In the genomic region with DNA sequence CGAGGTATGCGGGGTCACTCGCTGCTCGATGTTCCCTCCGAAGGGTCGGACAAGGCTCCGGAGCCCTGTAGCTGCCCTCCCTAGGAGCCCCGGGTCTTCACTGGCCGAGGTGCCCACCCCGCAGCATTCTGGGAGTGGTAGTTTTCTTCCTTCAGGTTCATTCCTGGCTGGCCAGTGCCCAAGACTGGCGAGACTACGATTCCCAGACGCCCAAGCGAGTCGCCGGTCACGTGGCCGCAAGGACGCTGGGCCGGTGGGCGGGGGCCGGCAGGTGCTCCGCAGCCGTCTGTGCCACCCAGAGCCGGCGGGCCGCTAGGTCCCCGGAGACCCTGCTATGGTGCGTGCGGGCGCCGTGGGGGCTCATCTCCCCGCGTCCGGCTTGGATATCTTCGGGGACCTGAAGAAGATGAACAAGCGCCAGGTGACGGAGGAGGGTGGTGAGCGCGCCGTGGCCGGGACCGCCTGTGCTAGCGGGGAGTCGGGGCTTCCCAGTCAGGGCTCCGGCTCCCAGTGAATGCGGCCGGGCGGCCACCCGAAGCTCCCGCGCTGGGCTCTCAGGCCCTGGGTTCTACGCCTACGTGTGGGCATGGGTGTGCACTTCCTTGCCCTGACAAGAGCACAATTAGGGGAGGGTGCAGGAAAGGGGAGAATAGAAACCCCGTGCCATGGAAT, we compare ENCODE assay signal across 8 cellular contexts. TPM values are rescaled to one million over a fixed set of nuclear protein-coding genes. Genes with fewer than 3 reads are reported as not detected.
A peak's percentile ranks its signal among the peaks of the same experiment; 100 is the strongest.
DNase-seq lines count a peak whose midpoint lies in the region; TF ChIP-seq lines count a peak whose summit lies in the region.

SEC11C (plus strand) TSS at position 270 of the 672 bp plus-strand sequence; CDS start at position 335, 65 bp downstream.

- H3K56ac ChIP-seq in H9 (ENCODE audit: insufficient read length, low read depth, low read length), result no peak within 1 kb of the TSS

- H3K4me2 ChIP-seq in H9 (ENCODE audit: insufficient read depth, insufficient read length, low read length), result peak within 1 kb of the TSS; percentile 86
- peak within 1 kb of the TSS; percentile 83 for H3K4me2 ChIP-seq in neural cell (ENCODE audit: low read length)

- H3K4me3 ChIP-seq in MG63 (peak within 1 kb of the TSS; percentile 98), fibroblast of villous mesenchyme (ENCODE audit: low read depth, low read length) (peak within 1 kb of the TSS; percentile 90), neural cell (ENCODE audit: low read length) (peak within 1 kb of the TSS; percentile 93), stomach (peak within 1 kb of the TSS; percentile 82 to 97 (median 90))

- no peak within 1 kb of the TSS for H2BK120ac ChIP-seq in H9 (ENCODE audit: low read depth, low read length, poor library complexity, severe bottlenecking)

- H3K27me3 ChIP-seq in H9 (ENCODE audit: insufficient read depth, low read length) (no peaks in the 10 kb centered on the region), MG63 (peaks cover 13% of the 10 kb centered on the region), neural cell (ENCODE audit: insufficient read depth, low read depth, low read length) (no peaks in the 10 kb centered on the region), stomach (peaks cover 0 to 8% (median 0%) of the 10 kb centered on the region in 3 donors)

- peak within 1 kb of the TSS; percentile 96; the same call in 1 of the 2 replicates for H3K14ac ChIP-seq in H9 (ENCODE audit: insufficient read depth, low read length)

- no peaks in the 10 kb centered on the region for H3K79me1 ChIP-seq in H9 (ENCODE audit: insufficient read depth, low read depth, low read length, poor library complexity, severe bottlenecking)

- H3K79me2 ChIP-seq in H9 (ENCODE audit: insufficient read depth, low read length) (peaks cover 4% of the 10 kb centered on the region; the same call in 1 of the 2 replicates), neural cell (replicated peaks; ENCODE audit: insufficient read depth, low read length) (peaks cover 14% of the 10 kb centered on the region)

- no peaks in the 10 kb centered on the region for H3K9me2 ChIP-seq in neural cell (ENCODE audit: insufficient read depth, low read length)

- H4K20me1 ChIP-seq in H9 (ENCODE audit: control insufficient read depth, insufficient read depth, insufficient read length), result no peaks in the 10 kb centered on the region
- no peaks in the 10 kb centered on the region for H4K20me1 ChIP-seq in neural cell (ENCODE audit: insufficient read depth)

- peak within 1 kb of the TSS; percentile 94 to 97 for H3K4me3 Mint-ChIP-seq in H9

- no peak within 1 kb of the TSS for H2BK5ac ChIP-seq in H9 (ENCODE audit: insufficient read length, low read length)

- no peak within 1 kb of the TSS for H2AK5ac ChIP-seq in H9 (ENCODE audit: insufficient read length, low read length)

- no peak within 1 kb of the TSS for H2BK12ac ChIP-seq in H9 (ENCODE audit: insufficient read length, low read depth, low read length)

- H3K36me3 Mint-ChIP-seq in H9 (ENCODE audit: insufficient read depth in 1 of 3, low read depth in 3 of 3), result no peaks in the 10 kb centered on the region

- H3K4me1 ChIP-seq in H9 (ENCODE audit: insufficient read depth, low read length) (no peaks in the 10 kb centered on the region), stomach (peaks cover 6 to 35% (median 23%) of the 10 kb centered on the region in 4 donors)

- peaks cover 14 to 18% of the 10 kb centered on the region in 2 experiments for H3K4me1 Mint-ChIP-seq in H9

- no peak within 1 kb of the TSS for H3K4ac ChIP-seq in H9 (ENCODE audit: low read depth, low read length)

- H3K9me3 ChIP-seq in H9 (ENCODE audit: control insufficient read depth, low read depth, low read length), result no peaks in the 10 kb centered on the region
- no peaks in the 10 kb centered on the region for H3K9me3 ChIP-seq in MG63
- no peaks in the 10 kb centered on the region for H3K9me3 ChIP-seq in neural cell (ENCODE audit: low read length)
- H3K9me3 ChIP-seq in stomach, result no peaks in the 10 kb centered on the region

- no peak within 1 kb of the TSS for H4K5ac ChIP-seq in H9 (ENCODE audit: insufficient read length, low read depth, low read length)

- H2AFZ ChIP-seq in H9 (ENCODE audit: low read length) (peak within 1 kb of the TSS; percentile 79), neural cell (ENCODE audit: low read depth, low read length) (peak within 1 kb of the TSS; percentile 61)

- no peak within 1 kb of the TSS for H3K23ac ChIP-seq in H9 (ENCODE audit: insufficient read length, low read depth, low read length)

- H3K27me3 Mint-ChIP-seq in H9 (ENCODE audit: low read depth), result peaks cover 12% of the 10 kb centered on the region

- TF ChIP-seq CTCF in H9 (conservative IDR thresholded peaks at IDR 0.05) (no peak), fibroblast of villous mesenchyme (IDR thresholded peaks at IDR 0.05; ENCODE audit: insufficient read depth, low read depth, low read length) (no peak), neural cell (IDR thresholded peaks at IDR 0.05; ENCODE audit: poor library complexity, severe bottlenecking) (peak; percentile 15), stomach (IDR thresholded peaks at IDR 0.05) (no peak)

- H4K91ac ChIP-seq in H9 (ENCODE audit: insufficient read length, low read depth, low read length), result no peak within 1 kb of the TSS

- H3K27ac ChIP-seq in H9 (ENCODE audit: insufficient read length, low read depth, low read length) (no peak within 1 kb of the TSS), neural cell (ENCODE audit: low read length) (peak within 1 kb of the TSS; percentile 92), stomach (peak within 1 kb of the TSS; percentile 86 to 93 (median 89))

- H3K36me3 ChIP-seq in MG63, result no peaks in the 10 kb centered on the region
- no peaks in the 10 kb centered on the region for H3K36me3 ChIP-seq in neural cell (ENCODE audit: insufficient read depth, low read length)
- H3K36me3 ChIP-seq in stomach, result no peaks in the 10 kb centered on the region

- TF ChIP-seq RAD21 in neural cell (conservative IDR thresholded peaks at IDR 0.05), result no peak

- TF ChIP-seq POLR2A in stomach (IDR thresholded peaks at IDR 0.05), result no peak

- H3K27ac Mint-ChIP-seq in H9, result peak within 1 kb of the TSS; percentile 95 to 98 (median 98)

- intact Hi-C loops in stomach (cut with DNase I; ENCODE audit: low total_unique reads), result no loop called here

- H2BK15ac ChIP-seq in H9 (ENCODE audit: low read depth, low read length), result no peak within 1 kb of the TSS

- no peak within 1 kb of the TSS for H2BK20ac ChIP-seq in H9 (ENCODE audit: low read depth, low read length, poor library complexity, severe bottlenecking)

- H3K9ac ChIP-seq in H9 (ENCODE audit: extremely low read depth, insufficient read length, low read length), result peak within 1 kb of the TSS; percentile 92
- peak within 1 kb of the TSS; percentile 77 for H3K9ac ChIP-seq in neural cell (ENCODE audit: low read length)

- H3K23me2 ChIP-seq in H9 (ENCODE audit: insufficient read length, low read depth, low read length, poor library complexity, severe bottlenecking), result peaks cover 8% of the 10 kb centered on the region

- no peaks in the 10 kb centered on the region for H3K9me3 Mint-ChIP-seq in H9

- H3K18ac ChIP-seq in H9 (ENCODE audit: insufficient read length, low read depth, low read length), result peak within 1 kb of the TSS; percentile 97

- no peak for TF ChIP-seq EP300 in neural cell (conservative IDR thresholded peaks at IDR 0.05; ENCODE audit: poor library complexity, severe bottlenecking)
- no peak for TF ChIP-seq EP300 in stomach (IDR thresholded peaks at IDR 0.05)

- WGBS in H9 (ENCODE audit: extremely low coverage, insufficient read length, low lambda C conversion rate), result no CpG with 5 or more reads among the region's 55 CpGs
- WGBS in stomach, 5 donors, result 0 to 1% (median 0%) methylated on average over 14 to 55 of the region's 55 CpGs

- DNase-seq in ELF-1 (ENCODE audit: low read depth, low spot score), result peak; percentile 98
- DNase-seq in H9, result peak; percentile 98
- peak; percentile 95 for DNase-seq in MG63
- peak; percentile 90 for DNase-seq in SHP77 treated with DMSO at 0.1 percent for 48 hours (lab: John Stamatoyannopoulos, UW)
- DNase-seq in activated gamma-delta T cell (lab: John Stamatoyannopoulos, UW), result peak; percentile 87
- DNase-seq in fibroblast of villous mesenchyme (ENCODE audit: low read depth), result peak; percentile 93
- peak; percentile 98 for DNase-seq in stomach

- no peak within 1 kb of the TSS for H4K8ac ChIP-seq in H9 (replicated peaks; ENCODE audit: insufficient read length, low read depth, low read length)

- no peaks in the 10 kb centered on the region for H3F3A ChIP-seq in neural cell (ENCODE audit: insufficient read depth, low read length, poor library complexity, severe bottlenecking)

- no peak within 1 kb of the TSS for H3T11ph ChIP-seq in H9 (ENCODE audit: low read length)

TF ChIP-seq in neural cell, 6 proteins besides CTCF, POLR2A, EP300 and RAD21 (continues in another document):
- TF ChIP-seq MXI1 (conservative IDR thresholded peaks at IDR 0.05; ENCODE audit: poor library complexity, severe bottlenecking) (peak; percentile 84), TAF1 (IDR thresholded peaks at IDR 0.05; ENCODE audit: low read depth) (peak; percentile 45)

RNA-seq across cellular contexts. Expression of gene SEC11C, which starts in this region (rescaled TPM):
- total RNA-seq in H9 (2021), result 35.5 and 38.0 TPM in 2 replicates
- total RNA-seq in MG63 (2014; rRNA removed; shearing (Covaris generic); ENCODE audit: low replicate concordance), result 48.1 and 57.1 TPM in 2 replicates
- 17.4 and 24.6 TPM in 2 replicates for total RNA-seq in fibroblast of villous mesenchyme
- 211 and 245 TPM in 2 replicates for polyA plus RNA-seq in neural cell
- 88.4 and 103 TPM in 2 replicates for polyA minus RNA-seq in neural cell
- 10 to 100 TPM in 4 of 5 donors, 1 to 10 TPM in 1; 3.1 to 53.6 (median 41.7) TPM for total RNA-seq in stomach
- polyA plus RNA-seq in stomach, result 10 to 100 TPM; 52.0 to 83.2 (median 62.4) TPM
